Comparison of ENCODE assay signal across 19 cellular contexts in the genomic region with DNA sequence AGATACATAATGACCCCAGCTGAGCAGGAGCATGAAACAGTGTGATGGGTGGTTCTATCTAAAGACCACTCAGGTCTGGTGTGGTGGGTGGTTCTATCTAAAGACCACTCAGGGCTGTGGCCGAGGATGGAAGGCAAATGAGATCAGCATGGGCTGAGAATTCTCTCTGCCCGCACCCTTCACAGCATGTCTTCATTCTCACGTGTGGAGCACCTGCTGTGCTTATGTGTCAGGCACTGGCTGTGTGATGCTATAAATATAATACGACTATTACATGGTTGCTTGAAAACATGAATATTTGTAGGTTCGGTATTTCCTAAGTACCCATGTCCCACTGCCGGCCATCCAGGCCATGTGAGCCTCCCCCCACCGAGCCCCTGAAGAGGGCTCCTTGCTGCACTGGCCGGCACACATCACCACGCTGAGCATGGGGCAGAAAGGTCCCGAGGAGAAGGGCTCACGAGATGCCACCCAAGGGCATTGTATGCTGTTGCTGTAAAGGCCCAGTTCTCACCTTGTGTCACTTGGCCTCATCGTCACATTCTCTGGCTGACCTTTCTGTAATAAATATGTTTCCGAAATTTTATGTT.
"Had no signal": no experiment of that assay in that cellular context is flagged by ENCODE, and none has a peak within 500 bp of the region (broad histone marks: within the 10 kb centered on the region; RNA-seq: fewer than 3 reads in every experiment).

No MANE protein-coding gene starts in this region.

- H3K4me1 ChIP-seq: foreskin keratinocyte, lower lobe of right lung, sigmoid colon had no signal

- H3K4me3 ChIP-seq: coronary artery, left lung, lower lobe of right lung, sigmoid colon, skin epidermis, thoracic aorta, transverse colon had no signal

- DNase-seq: effector CD4-positive, alpha-beta T cell; endodermal cell; erythroblast; foreskin keratinocyte; immature natural killer cell; left lung; lower lobe of right lung; naive B cell; posterior cingulate gyrus; sigmoid colon; stimulated activated CD4-positive, alpha-beta T cell treated with anti-CD3 and anti-CD28 coated beads, Interleukin-2, amount 100 ng/mL, for 24 hours; stimulated activated CD4-positive, alpha-beta T cell treated with anti-CD3 and anti-CD28 coated beads, Interleukin-4, amount 100 ng/mL, for 4 hours; stimulated activated naive B cell treated with anti-CD40 and anti-IgM and Interleukin-4, amounts not matched to agents 10 μg/mL and 1 μg/mL and 100 μg/mL, for 72 hours; stimulated activated naive CD8-positive, alpha-beta T cell treated with anti-CD3 and anti-CD28 coated beads, Interleukin-15, amount 100 ng/mL, for 72 hours; transverse colon had no signal

- H3K27me3 ChIP-seq: foreskin keratinocyte, transverse colon had no signal

- H3K9me3 ChIP-seq: lower lobe of right lung, neutrophil, sigmoid colon, thoracic aorta, transverse colon had no signal

- H3K36me3 ChIP-seq: left lung, lower lobe of right lung, neutrophil, sigmoid colon, thoracic aorta, transverse colon had no signal

- H3K27ac ChIP-seq: coronary artery, foreskin keratinocyte, left lung, lower lobe of right lung, neutrophil, sigmoid colon, thoracic aorta, transverse colon had no signal
